In genomic region chr7:329691-330281, GRCh38 we compare ENCODE assay signal across 21 cellular contexts. TPM values are rescaled to one million over a fixed set of nuclear protein-coding genes. Genes with fewer than 3 reads are reported as not detected.
DNase-seq lines count a peak whose midpoint lies in the region; ATAC-seq, FAIRE-seq and TF ChIP-seq lines count a peak whose summit lies in the region.
"Had no signal": no experiment of that assay in that cellular context is flagged by ENCODE, and none has a peak within 500 bp of the region (broad histone marks: within the 10 kb centered on the region; RNA-seq: fewer than 3 reads in every experiment).

No MANE protein-coding gene starts in this region.

- peaks cover 0 to 6% (median 0%) of the 10 kb centered on the region in 9 donors for H3K27me3 ChIP-seq in heart left ventricle
- no peaks in the 10 kb centered on the region for H3K27me3 ChIP-seq in hepatocyte
- no peaks in the 10 kb centered on the region for H3K27me3 ChIP-seq in small intestine (ENCODE audit: control insufficient read depth in 2 of 2, insufficient read depth in 2 of 2, low read length in 2 of 2)
- H3K27me3 ChIP-seq: SJCRH30 had no signal

- TF ChIP-seq POLR2A in heart left ventricle (IDR thresholded peaks at IDR 0.05), result no peak

- no peak overlapping the region for H3K4me3 Mint-ChIP-seq in activated CD4-positive, alpha-beta memory T cell treated with anti-CD3 and anti-CD28 coated beads, Interleukin-2, amount 10 ng/mL, durations not matched to agents 7 days and 5 days

- DNase-seq in Right ventricle myocardium inferior (ENCODE audit: missing footprints), result peak; percentile 20
- no peak for DNase-seq in heart left ventricle
- peak; percentile 98 for DNase-seq in SW480 (ENCODE audit: low spot score)
- DNase-seq in hepatocyte (ENCODE audit: low spot score), result peak; percentile 75
- DNase-seq in small intestine, result peak; percentile 99
- DNase-seq in KBM-7, result no peak
- DNase-seq in NCI-H146 (lab: John Stamatoyannopoulos, UW), result no peak
- no peak for DNase-seq in activated CD4-positive, alpha-beta memory T cell treated with anti-CD3 and anti-CD28 coated beads, Interleukin-2, amount 10 ng/mL, durations not matched to agents 7 days and 5 days
- DNase-seq: DMS53, GOT3, KG1, NCI-H1092, NCI-H1694, SJCRH30 had no signal

- in situ Hi-C loops in KBM-7 (cut with MboI; ENCODE audit: low pct_unique_long_range_greater_than_20kb, low sequenced_read_pairs), result no loop called here

- no peaks in the 10 kb centered on the region for H3K36me3 ChIP-seq in heart left ventricle
- no peaks in the 10 kb centered on the region for H3K36me3 ChIP-seq in hepatocyte (replicated peaks; ENCODE audit: insufficient read depth, low read depth)
- no peaks in the 10 kb centered on the region for H3K36me3 ChIP-seq in small intestine (ENCODE audit: control insufficient read depth in 2 of 2, insufficient read depth in 2 of 2, low read length in 2 of 2)
- H3K36me3 ChIP-seq: SJCRH30 had no signal

- no peaks in the 10 kb centered on the region for H4K20me1 ChIP-seq in hepatocyte (ENCODE audit: insufficient read depth, poor library complexity, severe bottlenecking)

- intact Hi-C loops in Right ventricle myocardium inferior (cut with DNase I) (loop anchor here (5.0 to 10.0 kb wide), 2 partner anchors 308 to 545 kb away; partner anchors contain the start of gene GET4), heart left ventricle (cut with DNase I) (loop anchor here in 9 of 10 donors (2.0 to 10.0 kb wide), 13 partner anchors 173 to 545 kb away; partner anchors contain the start of genes PDGFA (in 4 of the 9) and GET4 (in 1 of the 9))

- POLR2A ChIA-PET in activated CD4-positive, alpha-beta memory T cell treated with anti-CD3 and anti-CD28 coated beads, Interleukin-2, amount 10 ng/mL, durations not matched to agents 7 days and 5 days (lab: Charles Lee), result no interaction called here

- FAIRE-seq in small intestine (lab: Jason Lieb, UNC), result peak; percentile 57
- FAIRE-seq: G401.6, GM12891, GM19239 had no signal

- H3K27ac ChIP-seq in heart left ventricle (no peak overlapping the region), hepatocyte (peak overlapping the region; percentile 70), small intestine (ENCODE audit: low read depth in 1 of 2, low read length in 1 of 2) (peak overlapping the region; percentile 16 to 79)
- H3K27ac ChIP-seq: C4-2B, SJCRH30 had no signal

- CTCF ChIA-PET in activated CD4-positive, alpha-beta memory T cell treated with anti-CD3 and anti-CD28 coated beads, Interleukin-2, amount 10 ng/mL, durations not matched to agents 7 days and 5 days (lab: Charles Lee), result no interaction called here

- peaks cover 12% of the 10 kb centered on the region for H3K9me3 Mint-ChIP-seq in activated CD4-positive, alpha-beta memory T cell treated with anti-CD3 and anti-CD28 coated beads, Interleukin-2, amount 10 ng/mL, durations not matched to agents 7 days and 5 days

- peak overlapping the region; percentile 17 for H3K4me2 ChIP-seq in hepatocyte

- H3K4me3 ChIP-seq in heart left ventricle (no peak overlapping the region), hepatocyte (no peak overlapping the region), small intestine (ENCODE audit: low read depth in 1 of 2, low read length in 2 of 2) (no peak overlapping the region)
- H3K4me3 ChIP-seq: SJCRH30 had no signal

- 90 to 91% (median 90%) methylated on average over 18 of the region's 18 CpGs for WGBS in heart left ventricle, 4 donors
- 69% methylated on average over 18 of the region's 18 CpGs for WGBS in hepatocyte (ENCODE audit: low lambda C conversion rate, missing lambda C conversion rate)
- 14 to 61% (median 34%) methylated on average over 18 of the region's 18 CpGs for WGBS in small intestine, 3 donors

- peaks cover 4% of the 10 kb centered on the region for H3K36me3 Mint-ChIP-seq in activated CD4-positive, alpha-beta memory T cell treated with anti-CD3 and anti-CD28 coated beads, Interleukin-2, amount 10 ng/mL, durations not matched to agents 7 days and 5 days (ENCODE audit: low read depth)

- TF ChIP-seq CTCF in heart left ventricle (IDR thresholded peaks at IDR 0.05) (no peak), hepatocyte (IDR thresholded peaks at IDR 0.05; ENCODE audit: poor library complexity) (no peak)

- no peak overlapping the region for H2AFZ ChIP-seq in hepatocyte

- H3K4me1 Mint-ChIP-seq in activated CD4-positive, alpha-beta memory T cell treated with anti-CD3 and anti-CD28 coated beads, Interleukin-2, amount 10 ng/mL, durations not matched to agents 7 days and 5 days, result peaks cover 4% of the 10 kb centered on the region

- ATAC-seq in Right ventricle myocardium inferior (no peak), heart left ventricle (no peak)

- H3K79me2 ChIP-seq in hepatocyte, result no peaks in the 10 kb centered on the region

- no peak overlapping the region for H3K27ac Mint-ChIP-seq in activated CD4-positive, alpha-beta memory T cell treated with anti-CD3 and anti-CD28 coated beads, Interleukin-2, amount 10 ng/mL, durations not matched to agents 7 days and 5 days

- H3K27me3 Mint-ChIP-seq in activated CD4-positive, alpha-beta memory T cell treated with anti-CD3 and anti-CD28 coated beads, Interleukin-2, amount 10 ng/mL, durations not matched to agents 7 days and 5 days, result peaks cover 5% of the 10 kb centered on the region

- peaks cover 0 to 6% (median 0%) of the 10 kb centered on the region in 12 donors for H3K9me3 ChIP-seq in heart left ventricle
- H3K9me3 ChIP-seq in hepatocyte (ENCODE audit: low read depth), result no peaks in the 10 kb centered on the region
- peaks cover 2% of the 10 kb centered on the region for H3K9me3 ChIP-seq in small intestine (ENCODE audit: control insufficient read depth, low read depth)
- H3K9me3 ChIP-seq: SJCRH30 had no signal

- H3K9me2 ChIP-seq in hepatocyte (replicated peaks; ENCODE audit: insufficient read depth), result no peaks in the 10 kb centered on the region

- H3K4me1 ChIP-seq in heart left ventricle (peaks cover 0 to 16% (median 12%) of the 10 kb centered on the region in 12 donors), hepatocyte (ENCODE audit: insufficient read depth) (peaks cover 37% of the 10 kb centered on the region), small intestine (ENCODE audit: control insufficient read depth in 2 of 2, insufficient read depth in 1 of 2, low read depth in 1 of 2, low read length in 1 of 2) (peaks cover 3 to 19% of the 10 kb centered on the region in 2 donors)
- H3K4me1 ChIP-seq: SJCRH30 had no signal

RNA-seq across cellular contexts. Expression of gene FOXL3, which starts 39.8 kb away (rescaled TPM):
- not detected for total RNA-seq in Right ventricle myocardium inferior
- total RNA-seq in heart left ventricle, result not detected
- not detected for polyA plus RNA-seq in heart left ventricle
- total RNA-seq in hepatocyte, result not detected in 2 replicates
- polyA plus RNA-seq in hepatocyte, result not detected in 2 replicates
- polyA plus RNA-seq in small intestine, result not detected
- total RNA-seq in activated CD4-positive, alpha-beta memory T cell treated with anti-CD3 and anti-CD28 coated beads, Interleukin-2, amount 10 ng/mL, durations not matched to agents 7 days and 5 days, result not detected
- total RNA-seq: A172, MCF 10A, NCI-H460, SJCRH30 had no signal

Comparison
In these comparisons a context has a peak if more than half of its experiments do, and no peak if none do; other contexts are left out.
1. DNase-seq: peak in Right ventricle myocardium inferior (single experiment), SW480 (single experiment), hepatocyte (single experiment) and small intestine (single experiment); none in heart left ventricle (0 of 5), KBM-7 (single experiment), NCI-H146 (single experiment) and activated CD4-positive, alpha-beta memory T cell treated with anti-CD3 and anti-CD28 coated beads, Interleukin-2, amount 10 ng/mL, durations not matched to agents 7 days and 5 days (single experiment).
2. H3K27ac ChIP-seq: peak in hepatocyte (single experiment) and small intestine (2 of 2); none in heart left ventricle (0 of 12).